ENCODE assay signal across 35 cellular contexts in genomic region chr9:109354190-109354589, GRCh38. TPM values are rescaled to one million over a fixed set of nuclear protein-coding genes. Genes with fewer than 3 reads are reported as not detected.
"Had no signal": no experiment of that assay in that cellular context is flagged by ENCODE, and none has a peak within 500 bp of the region (broad histone marks: within the 10 kb centered on the region; RNA-seq: fewer than 3 reads in every experiment).

No MANE protein-coding gene starts in this region.

- H3K27me3 ChIP-seq: adrenal gland, body of pancreas had no signal

- FAIRE-seq: astrocyte, bronchial epithelial cell, TTC549 had no signal

- ATAC-seq: activated CD8-positive, alpha-beta T cell treated with anti-CD3 and anti-CD28 coated beads for 36 hours; activated naive CD4-positive, alpha-beta T cell treated with anti-CD3 and anti-CD28 coated beads, Interleukin-2, amount 50 U/mL, for 72 hours; activated T-cell treated with anti-CD3 and anti-CD28 coated beads, Interleukin-2, amount 50 U/mL, for 4 hours; activated T-cell treated with anti-CD3 and anti-CD28 coated beads, Interleukin-2, amount 50 U/mL, for 72 hours; activated T-helper 17 cell treated with anti-CD3 and anti-CD28 coated beads, Interleukin-2, amount 50 U/mL, for 72 hours; body of pancreas; T-cell; T-helper 17 cell had no signal

- H3K27ac ChIP-seq: adrenal gland, body of pancreas, cardiac muscle cell, VCaP had no signal

- H3K36me3 ChIP-seq: adrenal gland, cardiac muscle cell had no signal

- DNase-seq: activated B cell treated with CpG ODN at 0.5 μM for 24 hours; activated CD4-positive, alpha-beta memory T cell treated with anti-CD3 and anti-CD28 coated beads for 36 hours; activated CD4-positive, alpha-beta T cell treated with anti-CD3 and anti-CD28 coated beads for 4 hours; activated CD4-positive, alpha-beta T cell treated with anti-CD3 and anti-CD28 coated beads, Interleukin-2, amount 10 ng/mL, durations not matched to agents 24 days and 14 days; activated CD4-positive, alpha-beta T cell treated with anti-CD3 and anti-CD28 coated beads, Interleukin-2, amount 50 U/mL, for 1 hour; activated CD4-positive, alpha-beta T cell treated with anti-CD3 and anti-CD28 coated beads, Interleukin-2, amount 50 U/mL, for 4 hours; activated CD4-positive, CD25-positive, alpha-beta regulatory T cell treated with anti-CD3 and anti-CD28 coated beads, Interleukin-2, amount 50 U/mL, for 72 hours; activated CD8-positive, alpha-beta memory T cell treated with anti-CD3 and anti-CD28 coated beads, Interleukin-2, amount 50 U/mL, for 4 hours; activated CD8-positive, alpha-beta T cell treated with anti-CD3 and anti-CD28 coated beads for 36 hours; activated effector memory CD4-positive, alpha-beta T cell treated with anti-CD3 and anti-CD28 coated beads, Interleukin-2, amount 50 U/mL, for 16 hours; activated gamma-delta T cell treated with Interleukin-2 at 50 U/mL for 16 hours; activated naive CD4-positive, alpha-beta T cell; activated naive CD4-positive, alpha-beta T cell treated with anti-CD3 and anti-CD28 coated beads for 36 hours; activated naive CD4-positive, alpha-beta T cell treated with anti-CD3 and anti-CD28 coated beads, Interleukin-2, amount 50 U/mL, for 16 hours; activated naive CD8-positive, alpha-beta T cell treated with anti-CD3 and anti-CD28 coated beads for 36 hours; activated T-cell treated with anti-CD3 and anti-CD28 coated beads for 4 hours; activated T-cell treated with anti-CD3 and anti-CD28 coated beads, Interleukin-2, amount 50 U/mL, for 1 hour; activated T-cell treated with anti-CD3 and anti-CD28 coated beads, Interleukin-2, amount 50 U/mL, for 4 hours; activated T-cell treated with anti-CD3 and anti-CD28 coated beads, Interleukin-2, amount 50 U/mL, for 72 hours; adrenal gland; amniotic stem cell; aorta; body of pancreas; caudate nucleus; cerebellar nuclear complex; T-cell; T-helper 17 cell; T-helper 9 cell had no signal

- H3K9me3 ChIP-seq: adrenal gland, body of pancreas had no signal

- H3K4me3 ChIP-seq: adrenal gland, body of pancreas, cardiac muscle cell had no signal

RNA-seq across cellular contexts. Expression of gene EPB41L4B, which starts 33.3 kb away (rescaled TPM):
- total RNA-seq: T-helper 17 cell had no signal
